17 cellular contexts compared by ENCODE assay signal in genomic region chr6:26260791-26261484, GRCh38.
"Had no signal": no experiment of that assay in that cellular context is flagged by ENCODE, and none has a peak within 500 bp of the region (broad histone marks: within the 10 kb centered on the region; RNA-seq: fewer than 3 reads in every experiment).

No MANE protein-coding gene starts in this region.

- H3K4me3 ChIP-seq: heart right ventricle, testis, uterus had no signal

- H3K4me1 Mint-ChIP-seq: activated naive CD4-positive, alpha-beta T cell treated with anti-CD3 and anti-CD28 coated beads, Interleukin-2, amount 50 U/mL, for 24 hours; memory B cell had no signal

- DNase-seq: activated CD4-positive, alpha-beta T cell treated with anti-CD3 and anti-CD28 coated beads, Interleukin-2, amount 50 U/mL, for 1 hour; activated gamma-delta T cell treated with Interleukin-2 at 50 U/mL for 16 hours; activated T-cell treated with anti-CD3 and anti-CD28 coated beads, Interleukin-2, amount 50 U/mL, for 1 hour; aorta; heart right ventricle; left colon; nephron progenitor cell; stimulated activated CD4-positive, alpha-beta T cell treated with anti-CD3 and anti-CD28 coated beads, Interleukin-4, amount 100 ng/mL, for 1 hour; stimulated activated naive CD4-positive, alpha-beta T cell; testis; trophoblast cell; uterus had no signal

- H3K9me3 ChIP-seq: heart right ventricle, testis, uterus had no signal

- H3K27me3 Mint-ChIP-seq: activated naive CD4-positive, alpha-beta T cell treated with anti-CD3 and anti-CD28 coated beads, Interleukin-2, amount 50 U/mL, for 24 hours; brain; memory B cell had no signal

- ATAC-seq: activated CD4-positive, CD25-positive, alpha-beta regulatory T cell treated with anti-CD3 and anti-CD28 coated beads, Interleukin-2, amount 50 U/mL, for 24 hours; heart right ventricle had no signal

- H3K27ac ChIP-seq: epithelial cell of prostate, testis, uterus had no signal

- H3K9me3 Mint-ChIP-seq: activated naive CD4-positive, alpha-beta T cell treated with anti-CD3 and anti-CD28 coated beads, Interleukin-2, amount 50 U/mL, for 24 hours; brain; memory B cell; nephron progenitor cell had no signal

- H3K27ac Mint-ChIP-seq: activated naive CD4-positive, alpha-beta T cell treated with anti-CD3 and anti-CD28 coated beads, Interleukin-2, amount 50 U/mL, for 24 hours; memory B cell had no signal

- H3K4me3 Mint-ChIP-seq: activated naive CD4-positive, alpha-beta T cell treated with anti-CD3 and anti-CD28 coated beads, Interleukin-2, amount 50 U/mL, for 24 hours; brain; memory B cell; nephron progenitor cell had no signal

- H3K36me3 ChIP-seq: heart right ventricle, uterus had no signal

- H3K27me3 ChIP-seq: testis, uterus had no signal

- H3K36me3 Mint-ChIP-seq: activated naive CD4-positive, alpha-beta T cell treated with anti-CD3 and anti-CD28 coated beads, Interleukin-2, amount 50 U/mL, for 24 hours; brain; memory B cell had no signal

- H3K4me1 ChIP-seq: testis, uterus had no signal
